Comparison of ENCODE assay signal across 8 cellular contexts in genomic region chr9:6931913-6932312, GRCh38.
A peak's percentile ranks its signal among the peaks of the same experiment; 100 is the strongest.
DNase-seq lines count a peak whose midpoint lies in the region; ATAC-seq and TF ChIP-seq lines count a peak whose summit lies in the region.

No MANE protein-coding gene starts in this region.

- H3K36me3 ChIP-seq in smooth muscle cell (ENCODE audit: low read depth) = no peaks in the 10 kb centered on the region

- peaks cover 4% of the 10 kb centered on the region for H3F3A ChIP-seq in smooth muscle cell (ENCODE audit: low read depth)

- peaks cover 3% of the 10 kb centered on the region for H3K4me1 ChIP-seq in smooth muscle cell (ENCODE audit: low read depth)

- CTCF ChIA-PET in activated naive CD4-positive, alpha-beta T cell treated with anti-CD3 and anti-CD28 coated beads for 36 hours (lab: Charles Lee) = interaction anchor here (0.8 kb wide), 1 partner anchor 71 kb away, joined by 3 read pairs; no protein-coding TSS in a partner anchor
- CTCF ChIA-PET in activated naive CD4-positive, alpha-beta T cell treated with anti-CD3 and anti-CD28 coated beads, Interleukin-2, amount 10 ng/mL, durations not matched to agents 7 days and 5 days (lab: Charles Lee) = interaction anchor here (0.6 kb wide), 1 partner anchor 9 kb away, joined by 3 read pairs; no protein-coding TSS in a partner anchor

- H3K4me3 Mint-ChIP-seq in activated naive CD4-positive, alpha-beta T cell treated with anti-CD3 and anti-CD28 coated beads for 36 hours = no peak overlapping the region
- H3K4me3 Mint-ChIP-seq in activated naive CD4-positive, alpha-beta T cell treated with anti-CD3 and anti-CD28 coated beads, Interleukin-2, amount 10 ng/mL, durations not matched to agents 7 days and 5 days = no peak overlapping the region

- peaks cover 17% of the 10 kb centered on the region for H3K27me3 ChIP-seq in smooth muscle cell (ENCODE audit: low read depth)

- H3K36me3 Mint-ChIP-seq in activated naive CD4-positive, alpha-beta T cell treated with anti-CD3 and anti-CD28 coated beads for 36 hours (ENCODE audit: low read depth) = peaks cover 10% of the 10 kb centered on the region
- peaks cover 5% of the 10 kb centered on the region for H3K36me3 Mint-ChIP-seq in activated naive CD4-positive, alpha-beta T cell treated with anti-CD3 and anti-CD28 coated beads, Interleukin-2, amount 10 ng/mL, durations not matched to agents 7 days and 5 days

- H3K79me2 ChIP-seq in smooth muscle cell (ENCODE audit: low read depth) = no peaks in the 10 kb centered on the region

- no peak overlapping the region for H3K9ac ChIP-seq in smooth muscle cell (ENCODE audit: low read depth)

- H3K4me3 ChIP-seq in epithelial cell of esophagus (ENCODE audit: low read length) (no peak overlapping the region), smooth muscle cell (no peak overlapping the region)

- no peak for ATAC-seq in GM21390 (IDR thresholded peaks at IDR 0.05; ENCODE audit: unreplicated experiment)

- H3K4me2 ChIP-seq in smooth muscle cell = no peak overlapping the region

- H3K9me3 ChIP-seq in smooth muscle cell (replicated peaks; ENCODE audit: low read depth) = no peaks in the 10 kb centered on the region

- H4K20me1 ChIP-seq in smooth muscle cell (ENCODE audit: low read depth) = peaks cover 94% of the 10 kb centered on the region

- H3K27ac Mint-ChIP-seq in activated naive CD4-positive, alpha-beta T cell treated with anti-CD3 and anti-CD28 coated beads for 36 hours = peak overlapping the region; percentile 41
- no peak overlapping the region for H3K27ac Mint-ChIP-seq in activated naive CD4-positive, alpha-beta T cell treated with anti-CD3 and anti-CD28 coated beads, Interleukin-2, amount 10 ng/mL, durations not matched to agents 7 days and 5 days

- no peaks in the 10 kb centered on the region for H3K27me3 Mint-ChIP-seq in activated naive CD4-positive, alpha-beta T cell treated with anti-CD3 and anti-CD28 coated beads for 36 hours (ENCODE audit: low read depth)
- no peaks in the 10 kb centered on the region for H3K27me3 Mint-ChIP-seq in activated naive CD4-positive, alpha-beta T cell treated with anti-CD3 and anti-CD28 coated beads, Interleukin-2, amount 10 ng/mL, durations not matched to agents 7 days and 5 days

- TF ChIP-seq CTCF in epithelial cell of esophagus (IDR thresholded peaks at IDR 0.05; ENCODE audit: insufficient read depth, low read depth, low read length, missing control alignments) (no peak), smooth muscle cell (IDR thresholded peaks at IDR 0.05; ENCODE audit: borderline replicate concordance, insufficient read depth, poor library complexity, severe bottlenecking) (no peak)

- peaks cover 23% of the 10 kb centered on the region for H3K4me1 Mint-ChIP-seq in activated naive CD4-positive, alpha-beta T cell treated with anti-CD3 and anti-CD28 coated beads for 36 hours (ENCODE audit: low read depth)
- H3K4me1 Mint-ChIP-seq in activated naive CD4-positive, alpha-beta T cell treated with anti-CD3 and anti-CD28 coated beads, Interleukin-2, amount 10 ng/mL, durations not matched to agents 7 days and 5 days = no peaks in the 10 kb centered on the region

- 43% methylated on average over 4 of the region's 4 CpGs for WGBS in smooth muscle cell (ENCODE audit: low lambda C conversion rate)

- peak overlapping the region; percentile 52 for H3K27ac ChIP-seq in smooth muscle cell (ENCODE audit: low read depth)

- no peaks in the 10 kb centered on the region for H3K9me3 Mint-ChIP-seq in activated naive CD4-positive, alpha-beta T cell treated with anti-CD3 and anti-CD28 coated beads for 36 hours
- H3K9me3 Mint-ChIP-seq in activated naive CD4-positive, alpha-beta T cell treated with anti-CD3 and anti-CD28 coated beads, Interleukin-2, amount 10 ng/mL, durations not matched to agents 7 days and 5 days = no peaks in the 10 kb centered on the region

- intact Hi-C loops in activated naive CD4-positive, alpha-beta T cell treated with anti-CD3 and anti-CD28 coated beads for 36 hours (cut with micrococcal nuclease) = no loop called here

- no peak overlapping the region for H2AFZ ChIP-seq in smooth muscle cell (ENCODE audit: low read depth)

- peak; percentile 70 for DNase-seq in activated naive CD4-positive, alpha-beta T cell treated with anti-CD3 and anti-CD28 coated beads for 36 hours
- DNase-seq in activated naive CD4-positive, alpha-beta T cell treated with anti-CD3 and anti-CD28 coated beads, Interleukin-2, amount 10 ng/mL, durations not matched to agents 7 days and 5 days = no peak
- DNase-seq in M059J (ENCODE audit: low read depth) (peak; percentile 90), epithelial cell of esophagus (ENCODE audit: low read depth) (peak; percentile 96), smooth muscle cell (lab: John Stamatoyannopoulos, UW; ENCODE audit: unreplicated experiment) (no peak), COR-L47 (lab: John Stamatoyannopoulos, UW) (no peak), NCI-H82 treated with DMSO at 0.1 percent for 48 hours (lab: John Stamatoyannopoulos, UW; ENCODE audit: unreplicated experiment) (no peak)

Comparison
In these comparisons a context has a peak if more than half of its experiments do, and no peak if none do; other contexts are left out.
1. DNase-seq: peak in activated naive CD4-positive, alpha-beta T cell treated with anti-CD3 and anti-CD28 coated beads for 36 hours (single experiment), M059J (single experiment) and epithelial cell of esophagus (single experiment); none in activated naive CD4-positive, alpha-beta T cell treated with anti-CD3 and anti-CD28 coated beads, Interleukin-2, amount 10 ng/mL, durations not matched to agents 7 days and 5 days (single experiment), smooth muscle cell (single experiment), COR-L47 (single experiment) and NCI-H82 treated with DMSO at 0.1 percent for 48 hours (single experiment).